ENCODE assay signal across 1 cellular context in genomic region chr12:57864811-57865751, GRCh38.
TF ChIP-seq lines count a peak whose summit lies in the region.

No MANE protein-coding gene starts in this region.

TF ChIP-seq in GM12878, 131 proteins besides CTCF, POLR2A, EP300 and RAD21 (continued from another document):
- TF ChIP-seq ZNF217 (IDR thresholded peaks at IDR 0.05) = 0 out of 2 replicates have a peak, but pooled peaks have one; percentile 44
- peak; percentile 39; the same call in 1 of the 2 replicates for TF ChIP-seq NR2F1 (conservative IDR thresholded peaks at IDR 0.05)
- TF ChIP-seq MEF2B (IDR thresholded peaks at IDR 0.05; ENCODE audit: partially characterized antibody, poor library complexity, severe bottlenecking) = no peak
- 0 out of 2 replicates have a peak, but pooled peaks have one; percentile 32 for TF ChIP-seq ZNF687 (IDR thresholded peaks at IDR 0.05)
- TF ChIP-seq LARP7 (IDR thresholded peaks at IDR 0.05) = peak; percentile 57; the same call in 1 of the 2 replicates
- TF ChIP-seq ZNF24 (IDR thresholded peaks at IDR 0.05) = no peak
- TF ChIP-seq IKZF1 (conservative IDR thresholded peaks at IDR 0.05) = peak; percentile 66
- peak; percentile 55; the same call in 1 of the 2 replicates for TF ChIP-seq NKRF (conservative IDR thresholded peaks at IDR 0.05)
- peak; percentile 74 for TF ChIP-seq SUZ12 (IDR thresholded peaks at IDR 0.05; ENCODE audit: unreplicated experiment)
